8 cellular contexts compared by ENCODE assay signal in the genomic region with DNA sequence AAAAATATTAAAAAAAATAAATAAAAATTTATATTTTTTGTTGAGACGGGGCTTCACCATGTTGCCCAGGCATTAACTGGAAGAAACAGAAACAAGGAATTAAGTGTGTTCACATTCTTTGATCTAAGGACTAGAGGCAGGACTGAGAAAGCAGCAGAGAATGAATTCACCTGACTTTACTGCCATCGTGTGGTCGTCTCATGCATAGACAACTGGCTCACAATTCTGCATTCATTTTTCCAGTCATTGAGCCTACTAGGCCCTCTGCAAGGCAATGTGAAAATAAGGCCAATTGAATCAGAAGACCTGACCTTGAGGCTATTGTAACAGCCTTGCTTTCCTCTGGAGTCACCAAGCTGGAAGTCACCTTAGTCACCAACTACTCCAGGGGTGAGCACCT. TPM values are rescaled to one million over a fixed set of nuclear protein-coding genes. Genes with fewer than 3 reads are reported as not detected.
DNase-seq lines count a peak whose midpoint lies in the region; ATAC-seq and TF ChIP-seq lines count a peak whose summit lies in the region.

No MANE protein-coding gene starts in this region.

- no peaks in the 10 kb centered on the region for H3K36me3 ChIP-seq in HEK293 (ENCODE audit: control insufficient read depth in 2 of 2, insufficient read depth in 1 of 2, low read length in 2 of 2)

- no peaks in the 10 kb centered on the region for H3K27me3 Mint-ChIP-seq in activated CD4-positive, alpha-beta T cell treated with anti-CD3 and anti-CD28 coated beads, Interleukin-2, amount 10 ng/mL, durations not matched to agents 24 days and 14 days
- H3K27me3 Mint-ChIP-seq in naive thymus-derived CD8-positive, alpha-beta T cell = no peaks in the 10 kb centered on the region

- H3K27ac ChIP-seq in HEK293 (ENCODE audit: extremely low read depth, low read depth, low read length) = no peak overlapping the region

- H3K4me3 ChIP-seq in HEK293 (ENCODE audit: low read depth, low read length) = no peak overlapping the region

- no peaks in the 10 kb centered on the region for H3K36me3 Mint-ChIP-seq in activated CD4-positive, alpha-beta T cell treated with anti-CD3 and anti-CD28 coated beads, Interleukin-2, amount 10 ng/mL, durations not matched to agents 24 days and 14 days (ENCODE audit: low read depth)
- no peaks in the 10 kb centered on the region for H3K36me3 Mint-ChIP-seq in naive thymus-derived CD8-positive, alpha-beta T cell

- no peaks in the 10 kb centered on the region for H3K9me3 Mint-ChIP-seq in activated CD4-positive, alpha-beta T cell treated with anti-CD3 and anti-CD28 coated beads, Interleukin-2, amount 10 ng/mL, durations not matched to agents 24 days and 14 days
- H3K9me3 Mint-ChIP-seq in naive thymus-derived CD8-positive, alpha-beta T cell = peaks cover 0 to under 1% (median 0%) of the 10 kb centered on the region in 9 donors

- H3K4me3 Mint-ChIP-seq in activated CD4-positive, alpha-beta T cell treated with anti-CD3 and anti-CD28 coated beads, Interleukin-2, amount 10 ng/mL, durations not matched to agents 24 days and 14 days = no peak overlapping the region
- H3K4me3 Mint-ChIP-seq in naive thymus-derived CD8-positive, alpha-beta T cell = no peak overlapping the region

- intact Hi-C loops in activated CD4-positive, alpha-beta T cell treated with anti-CD3 and anti-CD28 coated beads, Interleukin-2, amount 10 ng/mL, durations not matched to agents 24 days and 14 days (cut with micrococcal nuclease) = loop anchor here (5.0 to 10.0 kb wide), 2 partner anchors 328 to 775 kb away; no protein-coding TSS in a partner anchor

- CTCF ChIA-PET in HEK293 (lab: Yijun Ruan, JAX) = interaction anchor here (0.6 to 2.3 kb wide), 17 partner anchors 9 to 1107 kb away, joined by 3 to 11 read pairs (median 3); a partner anchor contains a TSS

- peak; percentile 61 for DNase-seq in DMS79 treated with DMSO at 0.1 percent for 48 hours (lab: John Stamatoyannopoulos, UW)
- DNase-seq in DMS79 (lab: John Stamatoyannopoulos, UW) = no peak
- peak; percentile 39 for DNase-seq in NCI-H2107 treated with DMSO at 0.1 percent for 48 hours (lab: John Stamatoyannopoulos, UW; ENCODE audit: unreplicated experiment)
- peak; percentile 73 for DNase-seq in activated CD4-positive, alpha-beta T cell treated with anti-CD3 and anti-CD28 coated beads, Interleukin-2, amount 10 ng/mL, durations not matched to agents 24 days and 14 days
- peak; percentile 82 for DNase-seq in fibroblast of peridontal ligament (ENCODE audit: extremely low read depth)
- DNase-seq in naive thymus-derived CD8-positive, alpha-beta T cell = peak in 6 of 10 donors; percentile 1 to 35 (median 19)

- peak; percentile 59 for TF ChIP-seq CTCF in HEK293 (tag by site-specific recombination; IDR thresholded peaks at IDR 0.05)

- ATAC-seq in naive thymus-derived CD8-positive, alpha-beta T cell = peak; percentile 47 to 58
- ATAC-seq in HG02884 (IDR thresholded peaks at IDR 0.05; ENCODE audit: unreplicated experiment) = no peak

- POLR2A ChIA-PET in HEK293 (lab: Yijun Ruan, JAX) = no interaction called here
- POLR2A ChIA-PET in naive thymus-derived CD8-positive, alpha-beta T cell (lab: Charles Lee) = no interaction called here

- H3K4me1 Mint-ChIP-seq in activated CD4-positive, alpha-beta T cell treated with anti-CD3 and anti-CD28 coated beads, Interleukin-2, amount 10 ng/mL, durations not matched to agents 24 days and 14 days = peaks cover 16% of the 10 kb centered on the region
- peaks cover 2 to 8% (median 2%) of the 10 kb centered on the region in 4 donors for H3K4me1 Mint-ChIP-seq in naive thymus-derived CD8-positive, alpha-beta T cell

- no peaks in the 10 kb centered on the region; the same call in 1 of the 2 replicates for H3K9me3 ChIP-seq in HEK293 (ENCODE audit: control insufficient read depth, insufficient read depth, low read depth, low read length)

- H3K4me1 ChIP-seq in HEK293 (ENCODE audit: control insufficient read depth, insufficient read depth, low read length) = no peaks in the 10 kb centered on the region

- H3K27ac Mint-ChIP-seq in activated CD4-positive, alpha-beta T cell treated with anti-CD3 and anti-CD28 coated beads, Interleukin-2, amount 10 ng/mL, durations not matched to agents 24 days and 14 days = no peak overlapping the region
- H3K27ac Mint-ChIP-seq in naive thymus-derived CD8-positive, alpha-beta T cell = no peak overlapping the region

TF ChIP-seq in HEK293, 187 proteins besides CTCF, POLR2A, EP300 and RAD21:
- no peak for TF ChIP-seq ZNF274 (IDR thresholded peaks at IDR 0.05; ENCODE audit: low read length)
- TF ChIP-seq ZNF274 (tag by site-specific recombination; IDR thresholded peaks at IDR 0.05; ENCODE audit: borderline replicate concordance) = no peak
- TF ChIP-seq ZNF571 (tag by site-specific recombination; IDR thresholded peaks at IDR 0.05) = no peak
- TF ChIP-seq ZNF350 (tag by site-specific recombination; IDR thresholded peaks at IDR 0.05) = no peak
- no peak for TF ChIP-seq YY1 (tag by site-specific recombination; IDR thresholded peaks at IDR 0.05)
- peak; percentile 76 for TF ChIP-seq ZNF654 (tag by site-specific recombination; IDR thresholded peaks at IDR 0.05; ENCODE audit: low read depth)

RNA-seq across cellular contexts. Expression of a gene that starts 37.4 kb away (rescaled TPM):
- 0.23 TPM in 1 of 2 replicates, not detected in the other for total RNA-seq in activated CD4-positive, alpha-beta T cell treated with anti-CD3 and anti-CD28 coated beads, Interleukin-2, amount 10 ng/mL, durations not matched to agents 24 days and 14 days
- total RNA-seq in naive thymus-derived CD8-positive, alpha-beta T cell = under 1 TPM; 0.60 to 0.78 TPM
- under 1 TPM in 1 of 3 donors, not detected in 2; 0.29 TPM for polyA plus RNA-seq in naive thymus-derived CD8-positive, alpha-beta T cell
